In genomic region chrX:146278381-146278780, GRCh38 we compare ENCODE assay signal across 12 cellular contexts.
DNase-seq lines count a peak whose midpoint lies in the region; ATAC-seq and TF ChIP-seq lines count a peak whose summit lies in the region.
"Had no signal": no experiment of that assay in that cellular context is flagged by ENCODE, and none has a peak within 500 bp of the region (broad histone marks: within the 10 kb centered on the region; RNA-seq: fewer than 3 reads in every experiment).

No MANE protein-coding gene starts in this region.

- no peaks in the 10 kb centered on the region for H3K9me3 Mint-ChIP-seq in activated naive CD4-positive, alpha-beta T cell treated with anti-CD3 and anti-CD28 coated beads for 36 hours

- no peaks in the 10 kb centered on the region for H3K27me3 Mint-ChIP-seq in activated naive CD4-positive, alpha-beta T cell treated with anti-CD3 and anti-CD28 coated beads for 36 hours (ENCODE audit: low read depth)
- H3K27me3 Mint-ChIP-seq: naive B cell had no signal

- DNase-seq in GM10266 (ENCODE audit: extremely low spot score) (no peak), Kasumi-1 (lab: John Stamatoyannopoulos, UW) (peak; percentile 75 to 82), SKM-1 (lab: John Stamatoyannopoulos, UW; ENCODE audit: unreplicated experiment) (peak; percentile 59), medulla oblongata (ENCODE audit: extremely low spot score) (peak; percentile 2), HUDEP-2 (lab: John Stamatoyannopoulos, UW; ENCODE audit: unreplicated experiment in 76 of 76) (no peak), left cardiac atrium (no peak)
- DNase-seq in activated naive CD4-positive, alpha-beta T cell treated with anti-CD3 and anti-CD28 coated beads for 36 hours = no peak
- DNase-seq: naive B cell, NCI-H2029 treated with DMSO at 0.1 percent for 48 hours, SHP77 had no signal

- CTCF ChIA-PET in activated naive CD4-positive, alpha-beta T cell treated with anti-CD3 and anti-CD28 coated beads for 36 hours (lab: Charles Lee) = no interaction called here

- ATAC-seq in left cardiac atrium = no peak
- ATAC-seq: activated CD4-positive, CD25-positive, alpha-beta regulatory T cell treated with anti-CD3 and anti-CD28 coated beads, Interleukin-2, amount 50 U/mL, for 24 hours; esophagus mucosa had no signal

- TF ChIP-seq CTCF in GM10266 (IDR thresholded peaks at IDR 0.05; ENCODE audit: control insufficient read depth, insufficient read depth, low read depth, missing control alignments) = peak; percentile 6

- intact Hi-C loops in left cardiac atrium (cut with DNase I) = no loop called here
- intact Hi-C loops in activated naive CD4-positive, alpha-beta T cell treated with anti-CD3 and anti-CD28 coated beads for 36 hours (cut with micrococcal nuclease) = no loop called here

- no peak overlapping the region for H3K27ac Mint-ChIP-seq in activated naive CD4-positive, alpha-beta T cell treated with anti-CD3 and anti-CD28 coated beads for 36 hours
- H3K27ac Mint-ChIP-seq: naive B cell had no signal

- H3K4me3 Mint-ChIP-seq in activated naive CD4-positive, alpha-beta T cell treated with anti-CD3 and anti-CD28 coated beads for 36 hours = no peak overlapping the region
- H3K4me3 Mint-ChIP-seq: naive B cell had no signal

- H3K36me3 Mint-ChIP-seq in activated naive CD4-positive, alpha-beta T cell treated with anti-CD3 and anti-CD28 coated beads for 36 hours (ENCODE audit: low read depth) = no peaks in the 10 kb centered on the region
- H3K36me3 Mint-ChIP-seq: naive B cell had no signal

- no peaks in the 10 kb centered on the region for H3K4me1 Mint-ChIP-seq in activated naive CD4-positive, alpha-beta T cell treated with anti-CD3 and anti-CD28 coated beads for 36 hours (ENCODE audit: low read depth)
- H3K4me1 Mint-ChIP-seq: naive B cell had no signal

Comparison
In these comparisons a context has a peak if more than half of its experiments do, and no peak if none do; other contexts are left out.
1. DNase-seq: peak in Kasumi-1 (2 of 2), SKM-1 (single experiment) and medulla oblongata (single experiment); none in GM10266 (single experiment), HUDEP-2 (0 of 76), left cardiac atrium (single experiment) and activated naive CD4-positive, alpha-beta T cell treated with anti-CD3 and anti-CD28 coated beads for 36 hours (single experiment).